34 cellular contexts compared by ENCODE assay signal in the genomic region with DNA sequence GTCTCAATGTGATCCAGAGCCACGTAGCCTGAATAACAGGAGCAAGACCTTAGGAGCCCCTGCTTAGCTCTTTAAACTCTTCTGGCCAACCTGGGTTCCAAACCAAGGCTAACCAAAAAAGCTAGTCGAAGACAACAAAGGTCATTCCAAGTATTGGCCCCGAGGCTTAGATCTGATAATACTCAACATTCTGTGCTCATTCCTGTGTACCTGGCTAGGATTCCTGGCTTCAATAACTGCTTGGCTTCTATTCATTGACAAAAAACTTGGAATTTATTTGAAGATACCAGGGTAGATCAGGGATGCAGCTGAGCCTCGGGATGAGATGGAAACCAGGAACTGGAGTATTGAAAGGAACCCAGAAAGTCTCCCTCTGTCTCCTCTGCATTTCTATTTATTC.
"Had no signal": no experiment of that assay in that cellular context is flagged by ENCODE, and none has a peak within 500 bp of the region (broad histone marks: within the 10 kb centered on the region; RNA-seq: fewer than 3 reads in every experiment).

No MANE protein-coding gene starts in this region.

- H3K4me3 ChIP-seq: adrenal gland, body of pancreas, breast epithelium had no signal

- H3K27ac Mint-ChIP-seq: activated CD4-positive, alpha-beta memory T cell treated with anti-CD3 and anti-CD28 coated beads, Interleukin-2, amount 10 ng/mL, durations not matched to agents 7 days and 5 days; activated CD4-positive, alpha-beta T cell treated with anti-CD3 and anti-CD28 coated beads for 36 hours; activated CD4-positive, alpha-beta T cell treated with anti-CD3 and anti-CD28 coated beads, Interleukin-2, amount 10 ng/mL, durations not matched to agents 7 days and 5 days; activated CD8-positive, alpha-beta memory T cell treated with anti-CD3 and anti-CD28 coated beads, Interleukin-2, amount 10 ng/mL, durations not matched to agents 7 days and 5 days; activated CD8-positive, alpha-beta T cell treated with anti-CD3 and anti-CD28 coated beads, Interleukin-2, amount 10 ng/mL, durations not matched to agents 7 days and 5 days; activated naive CD4-positive, alpha-beta T cell treated with anti-CD3 and anti-CD28 coated beads, Interleukin-2, amount 50 U/mL, for 72 hours; activated naive CD8-positive, alpha-beta T cell treated with anti-CD3 and anti-CD28 coated beads for 36 hours; activated T-cell treated with anti-CD3 and anti-CD28 coated beads, Interleukin-2, amount 50 U/mL, for 24 hours; activated T-helper 2 cell treated with anti-CD3 and anti-CD28 coated beads, Interferon-gamma antibody, Interleukin-2, Interleukin-4, amounts not matched to agents 10 μg/mL and 5 μg/mL and 100 μg/mL, durations not matched to agents 14 hours and 24 hours and 36 hours; T-helper 1 cell treated with Interleukin-12 subunit alpha and Interleukin-12 subunit beta and Interleukin-4 antibody, amounts not matched to agents 30 μg/mL and 1 μg/mL, for 36 hours; T-helper 2 cell treated with Interferon-gamma antibody and Interleukin-4, amounts not matched to agents 5 μg/mL and 100 μg/mL, for 36 hours had no signal

- H3K4me1 ChIP-seq: breast epithelium had no signal

- H3K27me3 ChIP-seq: adrenal gland, body of pancreas, brain microvascular endothelial cell, breast epithelium had no signal

- ATAC-seq: activated CD4-positive, alpha-beta T cell treated with anti-CD3 and anti-CD28 coated beads for 36 hours; activated CD4-positive, CD25-positive, alpha-beta regulatory T cell treated with anti-CD3 and anti-CD28 coated beads, Interleukin-2, amount 50 U/mL, for 24 hours; activated CD8-positive, alpha-beta memory T cell treated with anti-CD3 and anti-CD28 coated beads, Interleukin-2, amount 10 ng/mL, durations not matched to agents 7 days and 5 days; activated CD8-positive, alpha-beta T cell treated with anti-CD3 and anti-CD28 coated beads, Interleukin-2, amount 10 ng/mL, durations not matched to agents 7 days and 5 days; activated naive CD4-positive, alpha-beta T cell treated with anti-CD3 and anti-CD28 coated beads, Interleukin-2, amount 50 U/mL, for 72 hours; body of pancreas had no signal

- H3K36me3 ChIP-seq: brain microvascular endothelial cell, breast epithelium had no signal

- DNase-seq: activated CD4-positive, alpha-beta memory T cell treated with anti-CD3 and anti-CD28 coated beads, Interleukin-2, amount 10 ng/mL, durations not matched to agents 7 days and 5 days; activated CD4-positive, alpha-beta T cell treated with anti-CD3 and anti-CD28 coated beads for 1 hour; activated CD4-positive, alpha-beta T cell treated with anti-CD3 and anti-CD28 coated beads for 36 hours; activated CD4-positive, alpha-beta T cell treated with anti-CD3 and anti-CD28 coated beads for 48 hours; activated CD4-positive, alpha-beta T cell treated with anti-CD3 and anti-CD28 coated beads, Interleukin-2, amount 10 ng/mL, durations not matched to agents 7 days and 5 days; activated CD4-positive, alpha-beta T cell treated with anti-CD3 and anti-CD28 coated beads, Interleukin-2, amount 50 U/mL, for 48 hours; activated CD4-positive, CD25-positive, alpha-beta regulatory T cell; activated CD8-positive, alpha-beta memory T cell treated with anti-CD3 and anti-CD28 coated beads for 24 hours; activated CD8-positive, alpha-beta memory T cell treated with anti-CD3 and anti-CD28 coated beads, Interleukin-2, amount 10 ng/mL, durations not matched to agents 7 days and 5 days; activated CD8-positive, alpha-beta memory T cell treated with anti-CD3 and anti-CD28 coated beads, Interleukin-2, amount 50 U/mL, for 48 hours; activated CD8-positive, alpha-beta T cell treated with anti-CD3 and anti-CD28 coated beads, Interleukin-2, amount 10 ng/mL, durations not matched to agents 7 days and 5 days; activated effector memory CD4-positive, alpha-beta T cell treated with Interleukin-2 at 50 U/mL for 16 hours; activated gamma-delta T cell; activated naive CD4-positive, alpha-beta T cell treated with anti-CD3 and anti-CD28 coated beads, Interleukin-2, amount 50 U/mL, for 16 hours; activated naive CD4-positive, alpha-beta T cell treated with Interleukin-2 at 50 U/mL for 16 hours; activated naive CD8-positive, alpha-beta T cell treated with anti-CD3 and anti-CD28 coated beads for 36 hours; activated T-cell treated with anti-CD3 and anti-CD28 coated beads, Interleukin-2, amount 50 U/mL, for 24 hours; activated T-cell treated with anti-CD3 and anti-CD28 coated beads, Interleukin-2, amount 50 U/mL, for 48 hours; adrenal gland; amniotic stem cell; aorta; body of pancreas; brain microvascular endothelial cell; central memory CD4-positive, alpha-beta T cell; T-helper 1 cell; T-helper 2 cell; T-helper 9 cell had no signal

- H3K27ac ChIP-seq: adrenal gland, body of pancreas, brain microvascular endothelial cell, breast epithelium, VCaP had no signal

- H3K9me3 Mint-ChIP-seq: activated CD4-positive, alpha-beta memory T cell treated with anti-CD3 and anti-CD28 coated beads, Interleukin-2, amount 10 ng/mL, durations not matched to agents 7 days and 5 days; activated CD4-positive, alpha-beta T cell treated with anti-CD3 and anti-CD28 coated beads, Interleukin-2, amount 10 ng/mL, durations not matched to agents 7 days and 5 days; activated naive CD4-positive, alpha-beta T cell treated with anti-CD3 and anti-CD28 coated beads, Interleukin-2, amount 50 U/mL, for 72 hours; activated naive CD8-positive, alpha-beta T cell treated with anti-CD3 and anti-CD28 coated beads for 36 hours; activated T-cell treated with anti-CD3 and anti-CD28 coated beads, Interleukin-2, amount 50 U/mL, for 24 hours; activated T-helper 2 cell treated with anti-CD3 and anti-CD28 coated beads, Interferon-gamma antibody, Interleukin-2, Interleukin-4, amounts not matched to agents 10 μg/mL and 5 μg/mL and 100 μg/mL, durations not matched to agents 14 hours and 24 hours and 36 hours; T-helper 1 cell treated with Interleukin-12 subunit alpha and Interleukin-12 subunit beta and Interleukin-4 antibody, amounts not matched to agents 30 μg/mL and 1 μg/mL, for 36 hours; T-helper 2 cell treated with Interferon-gamma antibody and Interleukin-4, amounts not matched to agents 5 μg/mL and 100 μg/mL, for 36 hours had no signal

- H3K27me3 Mint-ChIP-seq: activated naive CD8-positive, alpha-beta T cell treated with anti-CD3 and anti-CD28 coated beads for 36 hours; activated T-cell treated with anti-CD3 and anti-CD28 coated beads, Interleukin-2, amount 50 U/mL, for 24 hours had no signal

- H3K9me3 ChIP-seq: adrenal gland, body of pancreas, breast epithelium had no signal

- H3K4me3 Mint-ChIP-seq: activated CD4-positive, alpha-beta memory T cell treated with anti-CD3 and anti-CD28 coated beads, Interleukin-2, amount 10 ng/mL, durations not matched to agents 7 days and 5 days; activated CD4-positive, alpha-beta T cell treated with anti-CD3 and anti-CD28 coated beads for 36 hours; activated CD4-positive, alpha-beta T cell treated with anti-CD3 and anti-CD28 coated beads, Interleukin-2, amount 10 ng/mL, durations not matched to agents 7 days and 5 days; activated CD8-positive, alpha-beta memory T cell treated with anti-CD3 and anti-CD28 coated beads, Interleukin-2, amount 10 ng/mL, durations not matched to agents 7 days and 5 days; activated CD8-positive, alpha-beta T cell treated with anti-CD3 and anti-CD28 coated beads, Interleukin-2, amount 10 ng/mL, durations not matched to agents 7 days and 5 days; activated naive CD8-positive, alpha-beta T cell treated with anti-CD3 and anti-CD28 coated beads for 36 hours; activated T-cell treated with anti-CD3 and anti-CD28 coated beads, Interleukin-2, amount 50 U/mL, for 24 hours; T-helper 1 cell treated with Interleukin-12 subunit alpha and Interleukin-12 subunit beta and Interleukin-4 antibody, amounts not matched to agents 30 μg/mL and 1 μg/mL, for 36 hours; T-helper 2 cell treated with Interferon-gamma antibody and Interleukin-4, amounts not matched to agents 5 μg/mL and 100 μg/mL, for 36 hours had no signal
